29 cellular contexts compared by ENCODE assay signal in the genomic region with DNA sequence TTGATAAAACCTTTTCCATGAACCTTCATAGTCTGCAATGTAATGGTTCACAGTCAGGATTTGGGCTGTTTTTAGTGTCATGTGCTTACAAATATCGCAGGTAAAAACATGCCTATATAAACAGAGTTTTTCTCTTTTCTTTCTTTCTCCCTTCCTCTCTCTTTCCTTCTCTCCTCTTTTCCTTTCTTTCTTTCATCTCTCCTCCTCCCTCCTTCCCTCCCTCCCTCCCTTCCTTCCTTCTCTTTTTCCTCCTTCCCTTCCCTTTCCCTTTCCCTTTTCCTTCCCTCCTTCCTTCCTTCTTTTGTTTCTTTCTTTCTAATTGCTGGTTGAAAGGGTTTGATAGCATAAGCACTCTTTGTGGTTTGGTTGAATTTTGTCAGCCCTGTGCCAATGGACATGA. TPM values are rescaled to one million over a fixed set of nuclear protein-coding genes. Genes with fewer than 3 reads are reported as not detected.
"Had no signal": no experiment of that assay in that cellular context is flagged by ENCODE, and none has a peak within 500 bp of the region (broad histone marks: within the 10 kb centered on the region; RNA-seq: fewer than 3 reads in every experiment).

No MANE protein-coding gene starts in this region.

- H3K27ac Mint-ChIP-seq: activated CD4-positive, alpha-beta T cell treated with anti-CD3 and anti-CD28 coated beads for 36 hours; activated CD8-positive, alpha-beta T cell treated with anti-CD3 and anti-CD28 coated beads for 36 hours; activated naive CD8-positive, alpha-beta T cell; activated T-helper 17 cell treated with anti-CD3 and anti-CD28 coated beads, Interleukin-2, amount 50 U/mL, for 72 hours; effector memory CD8-positive, alpha-beta T cell had no signal

- DNase-seq: activated CD4-positive, alpha-beta T cell treated with anti-CD3 and anti-CD28 coated beads for 36 hours; activated CD4-positive, alpha-beta T cell treated with anti-CD3 and anti-CD28 coated beads, Interleukin-2, amount 50 U/mL, for 1 hour; activated CD4-positive, alpha-beta T cell treated with anti-CD3 and anti-CD28 coated beads, Interleukin-2, amount 50 U/mL, for 48 hours; activated CD4-positive, CD25-positive, alpha-beta regulatory T cell; activated CD4-positive, CD25-positive, alpha-beta regulatory T cell treated with anti-CD3 and anti-CD28 coated beads, Interleukin-2, amount 50 U/mL, for 72 hours; activated CD8-positive, alpha-beta memory T cell treated with anti-CD3 and anti-CD28 coated beads for 24 hours; activated effector memory CD4-positive, alpha-beta T cell treated with Interleukin-2 at 50 U/mL for 16 hours; activated gamma-delta T cell treated with Interleukin-2 at 50 U/mL for 16 hours; activated naive CD4-positive, alpha-beta T cell treated with anti-CD3 and anti-CD28 coated beads, Interleukin-2, amount 50 U/mL, for 16 hours; activated naive CD4-positive, alpha-beta T cell treated with Interleukin-2 at 50 U/mL for 16 hours; activated T-cell treated with anti-CD3 and anti-CD28 coated beads, Interleukin-2, amount 50 U/mL, for 4 hours; amniotic stem cell; anterior cingulate cortex; body of pancreas; caudate nucleus; cortex of kidney; dermis blood vessel endothelial cell; effector CD4-positive, alpha-beta T cell; effector memory CD8-positive, alpha-beta T cell; gastrocnemius medialis; heart right ventricle; T-helper 2 cell had no signal

- H3K27me3 Mint-ChIP-seq: activated CD4-positive, alpha-beta T cell treated with anti-CD3 and anti-CD28 coated beads for 36 hours; activated CD8-positive, alpha-beta T cell treated with anti-CD3 and anti-CD28 coated beads for 36 hours; activated naive CD8-positive, alpha-beta T cell; activated T-helper 17 cell treated with anti-CD3 and anti-CD28 coated beads, Interleukin-2, amount 50 U/mL, for 72 hours had no signal

- H3K4me1 Mint-ChIP-seq: activated T-helper 17 cell treated with anti-CD3 and anti-CD28 coated beads, Interleukin-2, amount 50 U/mL, for 72 hours had no signal

- H3K27ac ChIP-seq: body of pancreas, esophagus muscularis mucosa, foreskin keratinocyte, gastrocnemius medialis had no signal

- H3K4me3 Mint-ChIP-seq: activated CD4-positive, alpha-beta T cell treated with anti-CD3 and anti-CD28 coated beads for 36 hours; activated CD8-positive, alpha-beta T cell treated with anti-CD3 and anti-CD28 coated beads for 36 hours; activated naive CD8-positive, alpha-beta T cell; activated T-cell treated with anti-CD3 and anti-CD28 coated beads, Interleukin-2, amount 50 U/mL, for 4 hours; activated T-helper 17 cell treated with anti-CD3 and anti-CD28 coated beads, Interleukin-2, amount 50 U/mL, for 72 hours; effector memory CD8-positive, alpha-beta T cell had no signal

- H3K4me1 ChIP-seq: body of pancreas, foreskin keratinocyte, gastrocnemius medialis had no signal

- H3K9me3 Mint-ChIP-seq: activated CD8-positive, alpha-beta T cell treated with anti-CD3 and anti-CD28 coated beads for 36 hours; activated T-cell treated with anti-CD3 and anti-CD28 coated beads, Interleukin-2, amount 50 U/mL, for 4 hours; activated T-helper 17 cell treated with anti-CD3 and anti-CD28 coated beads, Interleukin-2, amount 50 U/mL, for 72 hours; effector memory CD8-positive, alpha-beta T cell had no signal

- H3K27me3 ChIP-seq: body of pancreas, gastrocnemius medialis had no signal

- H3K4me3 ChIP-seq: body of pancreas, esophagus muscularis mucosa, gastrocnemius medialis, heart right ventricle had no signal

- H3K9me3 ChIP-seq: body of pancreas, esophagus muscularis mucosa, gastrocnemius medialis, heart right ventricle had no signal

- H3K36me3 ChIP-seq: esophagus muscularis mucosa, gastrocnemius medialis, heart right ventricle had no signal

- H3K36me3 Mint-ChIP-seq: activated naive CD8-positive, alpha-beta T cell had no signal

RNA-seq across cellular contexts. Expression of a gene that starts 9.6 kb away (rescaled TPM):
- total RNA-seq: activated T-helper 17 cell treated with anti-CD3 and anti-CD28 coated beads, Interleukin-2, amount 50 U/mL, for 72 hours; chondrocyte; foreskin keratinocyte; gastrocnemius medialis; T-helper 1 cell treated with Interleukin-12 subunit alpha and Interleukin-12 subunit beta and Interleukin-4 antibody, amounts not matched to agents 30 ng/mL and 1 ng/mL, for 36 hours had no signal
